ENCODE assay signal across 1 cellular context in the genomic region with DNA sequence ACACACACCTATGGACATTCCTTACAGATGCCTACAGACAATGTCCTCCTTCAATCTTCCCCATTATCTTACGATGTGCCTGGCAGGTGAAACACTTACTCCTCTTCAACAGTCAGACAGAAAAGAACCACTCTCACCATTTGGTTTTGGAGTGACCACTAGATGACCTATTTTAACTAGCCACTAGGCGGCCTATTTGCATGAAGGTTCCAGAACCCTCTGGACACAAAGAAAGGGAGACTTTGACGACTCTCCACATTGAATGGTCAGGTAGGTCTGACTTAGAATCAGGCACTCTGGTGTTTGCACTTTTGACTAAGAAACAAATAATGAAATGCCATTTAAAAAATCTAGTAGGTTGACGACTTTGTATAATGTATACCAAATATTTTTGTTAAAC.
TF ChIP-seq lines count a peak whose summit lies in the region.

No MANE protein-coding gene starts in this region.

TF ChIP-seq in endothelial cell of umbilical vein, 7 proteins besides CTCF, POLR2A, EP300 and RAD21:
- TF ChIP-seq MYC (IDR thresholded peaks at IDR 0.05; ENCODE audit: low read depth, low read length) = no peak
- no peak for TF ChIP-seq EZH2 (IDR thresholded peaks at IDR 0.05; ENCODE audit: borderline replicate concordance, low read depth, low read length, severe bottlenecking)
- TF ChIP-seq, protein P1, sequence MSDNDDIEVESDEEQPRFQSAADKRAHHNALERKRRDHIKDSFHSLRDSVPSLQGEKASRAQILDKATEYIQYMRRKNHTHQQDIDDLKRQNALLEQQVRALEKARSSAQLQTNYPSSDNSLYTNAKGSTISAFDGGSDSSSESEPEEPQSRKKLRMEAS (IDR thresholded peaks at IDR 0.05; ENCODE audit: insufficient read depth, insufficient read length) = no peak
- no peak for TF ChIP-seq FOS (IDR thresholded peaks at IDR 0.05; ENCODE audit: borderline replicate concordance, insufficient read depth, low read length)
- TF ChIP-seq GATA2 (IDR thresholded peaks at IDR 0.05; ENCODE audit: insufficient read depth, insufficient read length, low read depth, low read length) = no peak
- TF ChIP-seq POLR2AphosphoS5 (IDR thresholded peaks at IDR 0.05; ENCODE audit: insufficient read depth, low read depth, low read length) = no peak
